In genomic region chr1:26320896-26321295, GRCh38 we compare ENCODE assay signal across 11 cellular contexts. TPM values are rescaled to one million over a fixed set of nuclear protein-coding genes. Genes with fewer than 3 reads are reported as not detected.
DNase-seq lines count a peak whose midpoint lies in the region; ATAC-seq, FAIRE-seq and TF ChIP-seq lines count a peak whose summit lies in the region.
"Had no signal": no experiment of that assay in that cellular context is flagged by ENCODE, and none has a peak within 500 bp of the region (broad histone marks: within the 10 kb centered on the region; RNA-seq: fewer than 3 reads in every experiment).

No MANE protein-coding gene starts in this region.

- no peak for DNase-seq in GM19239 (ENCODE audit: insufficient read length, low spot score)
- peak; percentile 60 for DNase-seq in activated CD8-positive, alpha-beta memory T cell treated with anti-CD3 and anti-CD28 coated beads, Interleukin-2, amount 50 U/mL, for 48 hours
- DNase-seq in mucosa of descending colon = no peak
- no peak for DNase-seq in NCI-H524 (lab: John Stamatoyannopoulos, UW)
- no peak for DNase-seq in GOT3 (lab: John Stamatoyannopoulos, UW)
- no peak for DNase-seq in HK-2 (ENCODE audit: unreplicated experiment)

- H3K27me3 ChIP-seq in BLaER1 = peaks cover 17% of the 10 kb centered on the region; the same call in 1 of the 2 replicates
- H3K27me3 ChIP-seq: transverse colon had no signal

- ATAC-seq in mucosa of descending colon (peak; percentile 6), HG02884 (IDR thresholded peaks at IDR 0.05; ENCODE audit: unreplicated experiment) (no peak)

- H3K9ac ChIP-seq in BLaER1 = peak overlapping the region; percentile 58
- H3K9ac ChIP-seq: parathyroid adenoma had no signal

- FAIRE-seq in GM19239 (lab: Jason Lieb, UNC) = peak; percentile 14

- no peaks in the 10 kb centered on the region for H3K9me3 ChIP-seq in BLaER1
- no peaks in the 10 kb centered on the region for H3K9me3 ChIP-seq in mucosa of descending colon
- H3K9me3 ChIP-seq: transverse colon had no signal

- H3K36me3 ChIP-seq in BLaER1 (no peaks in the 10 kb centered on the region), mucosa of descending colon (ENCODE audit: low read depth) (no peaks in the 10 kb centered on the region)
- H3K36me3 ChIP-seq: transverse colon had no signal

- H3K4me2 ChIP-seq in BLaER1 = peak overlapping the region; percentile 88

- no peak for TF ChIP-seq CTCF in mucosa of descending colon (IDR thresholded peaks at IDR 0.05)

- peak overlapping the region; percentile 67 for H3K27ac ChIP-seq in BLaER1
- H3K27ac ChIP-seq: coronary artery, parathyroid adenoma had no signal

- no peaks in the 10 kb centered on the region for H4K20me1 ChIP-seq in BLaER1

- H3K4me1 ChIP-seq in BLaER1 (peaks cover 61% of the 10 kb centered on the region), mucosa of descending colon (ENCODE audit: low read depth) (peaks cover 5% of the 10 kb centered on the region)
- H3K4me1 ChIP-seq: parathyroid adenoma had no signal

- H3K4me3 ChIP-seq in BLaER1 = no peak overlapping the region
- H3K4me3 ChIP-seq in mucosa of descending colon = no peak overlapping the region
- H3K4me3 ChIP-seq: coronary artery, transverse colon had no signal

- intact Hi-C loops in mucosa of descending colon (cut with DNase I, micrococcal nuclease) = loop anchor here (5.0 kb wide), 1 partner anchor 44 kb away; no protein-coding TSS in a partner anchor

RNA-seq across cellular contexts. Expression of gene CD52, which starts 3.1 kb away (rescaled TPM):
- total RNA-seq in mucosa of descending colon = 10 to 100 TPM in 2 of 3 donors, 1 to 10 TPM in 1; 6.9 to 17.8 (median 13.1) TPM

RNA-seq across cellular contexts. Expression of gene UBXN11, which starts 14.5 kb away (rescaled TPM):
- total RNA-seq in mucosa of descending colon = 10 to 100 TPM; 12.9 to 17.9 (median 16.4) TPM

RNA-seq across cellular contexts. Expression of gene CRYBG2, which starts 33.0 kb away (rescaled TPM):
- 10 to 100 TPM; 19.4 to 27.7 (median 19.6) TPM for total RNA-seq in mucosa of descending colon

RNA-seq across cellular contexts. Expression of gene SH3BGRL3, which starts 41.0 kb away (rescaled TPM):
- total RNA-seq in mucosa of descending colon = 100 to 1,000 TPM; 156 to 422 (median 385) TPM

RNA-seq across cellular contexts. Expression of gene ZNF683, which starts 51.7 kb away (rescaled TPM):
- 1 to 10 TPM in 1 of 3 donors, under 1 TPM in 1, not detected in 1; 0.19 to 1.0 TPM for total RNA-seq in mucosa of descending colon
- total RNA-seq: transverse colon had no signal
